Comparison of ENCODE assay signal across 13 cellular contexts in the genomic region with DNA sequence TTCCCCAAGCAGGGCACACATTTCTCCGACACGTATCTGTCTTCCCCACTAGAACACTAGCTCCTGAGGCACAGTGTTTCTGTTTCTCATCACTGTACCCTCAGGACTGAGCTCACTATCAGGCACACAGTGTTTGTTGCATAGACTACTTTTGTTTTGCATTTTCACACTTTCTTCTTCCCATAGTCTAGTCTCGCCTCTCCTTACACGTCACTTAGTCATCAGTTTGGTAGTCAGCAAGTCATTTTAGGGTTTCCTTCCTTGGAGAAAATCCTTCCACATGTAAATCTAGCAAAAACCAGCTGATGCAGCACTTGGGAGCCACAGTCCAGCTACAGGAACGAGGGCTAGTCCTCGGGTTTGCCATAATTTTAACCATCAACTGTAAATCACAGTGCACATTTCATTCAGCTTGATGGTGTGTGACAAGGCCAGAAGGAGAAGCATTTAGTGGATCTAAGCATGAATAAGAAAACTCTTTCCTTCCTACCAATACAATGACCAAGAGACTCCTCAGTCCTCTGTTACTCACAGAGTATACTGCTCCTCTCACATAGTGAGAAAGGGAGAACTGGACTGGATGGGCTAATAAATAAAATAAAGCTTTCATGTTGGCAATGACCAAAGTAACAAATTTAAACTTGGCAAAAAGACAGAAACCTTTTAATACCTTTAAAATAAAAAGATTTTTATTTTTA.
A peak's percentile ranks its signal among the peaks of the same experiment; 100 is the strongest.
DNase-seq lines count a peak whose midpoint lies in the region; ATAC-seq and TF ChIP-seq lines count a peak whose summit lies in the region.
"Had no signal": no experiment of that assay in that cellular context is flagged by ENCODE, and none has a peak within 500 bp of the region (broad histone marks: within the 10 kb centered on the region; RNA-seq: fewer than 3 reads in every experiment).

No MANE protein-coding gene starts in this region.

- no peaks in the 10 kb centered on the region for H3K9me3 Mint-ChIP-seq in activated CD4-positive, alpha-beta T cell treated with anti-CD3 and anti-CD28 coated beads for 36 hours (ENCODE audit: low read depth)

- 72% methylated on average over 2 of the region's 6 CpGs; no CpG with 5 or more reads in 1 of the 2 experiments for WGBS in IMR-90 (ENCODE audit: extremely low coverage in 2 of 2, insufficient read length in 1 of 2), 2 experiments

- H3K4me3 ChIP-seq in IMR-90 (ENCODE audit: insufficient read depth, low read depth, low read length) (no peak overlapping the region), foreskin fibroblast (ENCODE audit: low read depth in 1 of 2, low read length in 2 of 2) (peak overlapping the region in 1 of 2 donors; percentile 29), skeletal muscle satellite cell (ENCODE audit: low read length) (no peak overlapping the region)
- H3K4me3 ChIP-seq: tibial nerve had no signal

- H2BK5ac ChIP-seq in IMR-90 (ENCODE audit: low read depth, low read length, poor library complexity, severe bottlenecking), result no peak overlapping the region

- no peak overlapping the region for H4K5ac ChIP-seq in IMR-90 (ENCODE audit: low read depth, low read length)

- no peak overlapping the region for H4K91ac ChIP-seq in IMR-90 (ENCODE audit: insufficient read depth, low read depth, low read length)

- peaks cover 2% of the 10 kb centered on the region for H3K36me3 Mint-ChIP-seq in activated CD4-positive, alpha-beta T cell treated with anti-CD3 and anti-CD28 coated beads for 36 hours (ENCODE audit: low read depth)

- peak overlapping the region; percentile 49 for H3K27ac Mint-ChIP-seq in activated CD4-positive, alpha-beta T cell treated with anti-CD3 and anti-CD28 coated beads for 36 hours

- TF ChIP-seq RAD21 in IMR-90 (IDR thresholded peaks at IDR 0.05; ENCODE audit: low read length), result no peak

- no peak overlapping the region for H4K8ac ChIP-seq in IMR-90 (ENCODE audit: low read depth in 2 of 2, low read length in 2 of 2)

- no peaks in the 10 kb centered on the region for H3K9me3 ChIP-seq in IMR-90 (ENCODE audit: control insufficient read depth, insufficient read depth, low read length)
- H3K9me3 ChIP-seq in skeletal muscle satellite cell (replicated peaks; ENCODE audit: low read length), result no peaks in the 10 kb centered on the region
- H3K9me3 ChIP-seq: tibial nerve had no signal

- peaks cover 17 to 37% of the 10 kb centered on the region in 2 experiments for H3K79me1 ChIP-seq in IMR-90 (ENCODE audit: low read depth in 1 of 2, low read length in 2 of 2)

- ATAC-seq in activated CD4-positive, alpha-beta T cell treated with anti-CD3 and anti-CD28 coated beads for 36 hours, result peak; percentile 98
- peak; percentile 77 for ATAC-seq in IMR-90 (ENCODE audit: low read depth)

- no peak overlapping the region for H3K27ac ChIP-seq in IMR-90 (ENCODE audit: insufficient read depth, low read length)

- no peak overlapping the region for H3K56ac ChIP-seq in IMR-90 (ENCODE audit: extremely low read depth, insufficient read depth, low read length)

- H3K36me3 ChIP-seq in IMR-90 (ENCODE audit: control insufficient read depth, insufficient read depth, low read length) (no peaks in the 10 kb centered on the region), skeletal muscle satellite cell (ENCODE audit: insufficient read depth, low read length) (no peaks in the 10 kb centered on the region)
- H3K36me3 ChIP-seq: tibial nerve had no signal

- POLR2A ChIA-PET in activated CD4-positive, alpha-beta T cell treated with anti-CD3 and anti-CD28 coated beads for 36 hours (lab: Charles Lee), result interaction anchor here (0.6 kb wide), 1 partner anchor 16 kb away, joined by 3 read pairs; no protein-coding TSS in a partner anchor
- POLR2A ChIA-PET in IMR-90 (lab: Charles Lee; ENCODE audit: unreplicated experiment), result no interaction called here

- no peak overlapping the region for H3K4me3 Mint-ChIP-seq in activated CD4-positive, alpha-beta T cell treated with anti-CD3 and anti-CD28 coated beads for 36 hours

- peak overlapping the region; percentile 25; the same call in 1 of the 2 replicates for H2AK5ac ChIP-seq in IMR-90 (ENCODE audit: low read depth, low read length)

- CTCF ChIA-PET in activated CD4-positive, alpha-beta T cell treated with anti-CD3 and anti-CD28 coated beads for 36 hours (lab: Charles Lee), result interaction anchor here (0.6 to 2.0 kb wide), 8 partner anchors 8 to 183 kb away, joined by 3 to 5 read pairs (median 3); no protein-coding TSS in a partner anchor
- CTCF ChIA-PET in IMR-90 (lab: Yijun Ruan, JAX), result no interaction called here

- no peak overlapping the region for H2AFZ ChIP-seq in IMR-90 (replicated peaks; ENCODE audit: low read length, poor library complexity)

- no peak overlapping the region for H2BK120ac ChIP-seq in IMR-90 (ENCODE audit: low read depth, low read length)

- no peaks in the 10 kb centered on the region for H3K27me3 Mint-ChIP-seq in activated CD4-positive, alpha-beta T cell treated with anti-CD3 and anti-CD28 coated beads for 36 hours

- H2AK9ac ChIP-seq in IMR-90 (replicated peaks; ENCODE audit: low read depth, low read length, poor library complexity), result no peak overlapping the region

- intact Hi-C loops in activated CD4-positive, alpha-beta T cell treated with anti-CD3 and anti-CD28 coated beads for 36 hours (cut with DNase I, micrococcal nuclease), result no loop called here
- intact Hi-C loops in IMR-90 (cut with micrococcal nuclease), result no loop called here

- peaks cover 10% of the 10 kb centered on the region for H3K9me1 ChIP-seq in IMR-90 (ENCODE audit: insufficient read depth, low read length)

- no peak for TF ChIP-seq POLR2A in IMR-90 (IDR thresholded peaks at IDR 0.05; ENCODE audit: low read depth, low read length)

- H3K23ac ChIP-seq in IMR-90 (ENCODE audit: low read depth, low read length), result peak overlapping the region; percentile 48

- H3K14ac ChIP-seq in IMR-90 (replicated peaks; ENCODE audit: low read depth, low read length), result 0 out of 2 replicates have a peak overlapping the region, but pooled peaks have one; percentile 55

- peak overlapping the region; percentile 25; the same call in 1 of the 2 replicates for H3K4me2 ChIP-seq in IMR-90 (ENCODE audit: low read depth, low read length)
- peak overlapping the region; percentile 52 for H3K4me2 ChIP-seq in skeletal muscle satellite cell (ENCODE audit: low read length)

- no peak overlapping the region for H3K9ac ChIP-seq in IMR-90 (ENCODE audit: low read depth, low read length)
- H3K9ac ChIP-seq in skeletal muscle satellite cell (ENCODE audit: low read depth, low read length), result no peak overlapping the region

- no peak overlapping the region for H3K18ac ChIP-seq in IMR-90 (ENCODE audit: low read depth, low read length)

- no peak for DNase-seq in activated CD4-positive, alpha-beta T cell treated with anti-CD3 and anti-CD28 coated beads for 36 hours
- DNase-seq in activated CD4-positive, alpha-beta T cell treated with anti-CD3 and anti-CD28 coated beads for 48 hours, result no peak
- DNase-seq in IMR-90, result peak; percentile 59
- DNase-seq in foreskin fibroblast, result peak; percentile 46 to 69
- no peak for DNase-seq in cerebellar cortex (ENCODE audit: low spot score)
- DNase-seq in stimulated activated CD4-positive, alpha-beta T cell treated with anti-CD3 and anti-CD28 coated beads, Interleukin-2, amount 100 ng/mL, for 24 hours, result no peak
- no peak for DNase-seq in nucleus accumbens (lab: John Stamatoyannopoulos, UW)
- DNase-seq: 8988T, activated gamma-delta T cell treated with Interleukin-2 at 50 U/mL for 16 hours, NCI-H1694 treated with DMSO at 0.1 percent for 48 hours, small intestine had no signal

- H3K4me1 ChIP-seq in IMR-90 (ENCODE audit: control insufficient read depth, insufficient read depth, low read length) (peaks cover 8% of the 10 kb centered on the region), skeletal muscle satellite cell (ENCODE audit: control insufficient read depth, insufficient read depth, low read length) (peaks cover 21% of the 10 kb centered on the region)

- no TSS peak for BruUV-seq in IMR-90 (replicated peaks; lab: Mats Ljungman, UMichigan)

- H3K4ac ChIP-seq in IMR-90 (ENCODE audit: low read depth, low read length), result no peak overlapping the region

- TF ChIP-seq CTCF in IMR-90 (conservative IDR thresholded peaks at IDR 0.05; ENCODE audit: low read depth, low read length) (no peak), foreskin fibroblast (IDR thresholded peaks at IDR 0.05; ENCODE audit: low read depth, low read length) (no peak)

- dilution Hi-C loops in IMR-90 (cut with HindIII; ENCODE audit: low sequenced_read_pairs, unreplicated experiment), result no loop called here

- no peak overlapping the region for H2BK20ac ChIP-seq in IMR-90 (ENCODE audit: low read depth, low read length)

- H2BK15ac ChIP-seq in IMR-90 (ENCODE audit: low read depth, low read length), result no peak overlapping the region

- no peaks in the 10 kb centered on the region for H3K27me3 ChIP-seq in IMR-90 (ENCODE audit: control insufficient read depth, insufficient read depth, low read length)
- no peaks in the 10 kb centered on the region for H3K27me3 ChIP-seq in skeletal muscle satellite cell (ENCODE audit: control insufficient read depth, insufficient read depth, low read length)
- H3K27me3 ChIP-seq: tibial nerve had no signal

- peaks cover 30% of the 10 kb centered on the region for H3K4me1 Mint-ChIP-seq in activated CD4-positive, alpha-beta T cell treated with anti-CD3 and anti-CD28 coated beads for 36 hours

- H4K20me1 ChIP-seq in IMR-90 (ENCODE audit: insufficient read depth, low read length), result peaks cover 14% of the 10 kb centered on the region; the same call in 1 of the 2 replicates

- in situ Hi-C loops in IMR-90 (cut with MboI; ENCODE audit: low sequenced_read_pairs), result no loop called here

TF ChIP-seq in IMR-90, 13 proteins besides CTCF, POLR2A, EP300 and RAD21:
- TF ChIP-seq MAFK (IDR thresholded peaks at IDR 0.05; ENCODE audit: low read depth, low read length) (peak; percentile 82), RCOR1 (IDR thresholded peaks at IDR 0.05; ENCODE audit: insufficient replicate concordance, low read length) (no peak), SMC3 (IDR thresholded peaks at IDR 0.05; ENCODE audit: low read depth, low read length) (no peak), NFE2L2 (IDR thresholded peaks at IDR 0.05; ENCODE audit: low read depth, low read length) (no peak)
- TF ChIP-seq, protein P1, sequence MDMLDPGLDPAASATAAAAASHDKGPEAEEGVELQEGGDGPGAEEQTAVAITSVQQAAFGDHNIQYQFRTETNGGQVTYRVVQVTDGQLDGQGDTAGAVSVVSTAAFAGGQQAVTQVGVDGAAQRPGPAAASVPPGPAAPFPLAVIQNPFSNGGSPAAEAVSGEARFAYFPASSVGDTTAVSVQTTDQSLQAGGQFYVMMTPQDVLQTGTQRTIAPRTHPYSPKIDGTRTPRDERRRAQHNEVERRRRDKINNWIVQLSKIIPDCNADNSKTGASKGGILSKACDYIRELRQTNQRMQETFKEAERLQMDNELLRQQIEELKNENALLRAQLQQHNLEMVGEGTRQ (IDR thresholded peaks at IDR 0.05; ENCODE audit: low read depth, low read length), result no peak

Comparison
In these comparisons a context has a peak if more than half of its experiments do, and no peak if none do; other contexts are left out.
1. DNase-seq: peak in IMR-90 (single experiment) and foreskin fibroblast (2 of 2); none in activated CD4-positive, alpha-beta T cell treated with anti-CD3 and anti-CD28 coated beads for 36 hours (single experiment), activated CD4-positive, alpha-beta T cell treated with anti-CD3 and anti-CD28 coated beads for 48 hours (single experiment), cerebellar cortex (single experiment), stimulated activated CD4-positive, alpha-beta T cell treated with anti-CD3 and anti-CD28 coated beads, Interleukin-2, amount 100 ng/mL, for 24 hours (0 of 2) and nucleus accumbens (0 of 56).